ENCODE assay signal across 9 cellular contexts in the genomic region with DNA sequence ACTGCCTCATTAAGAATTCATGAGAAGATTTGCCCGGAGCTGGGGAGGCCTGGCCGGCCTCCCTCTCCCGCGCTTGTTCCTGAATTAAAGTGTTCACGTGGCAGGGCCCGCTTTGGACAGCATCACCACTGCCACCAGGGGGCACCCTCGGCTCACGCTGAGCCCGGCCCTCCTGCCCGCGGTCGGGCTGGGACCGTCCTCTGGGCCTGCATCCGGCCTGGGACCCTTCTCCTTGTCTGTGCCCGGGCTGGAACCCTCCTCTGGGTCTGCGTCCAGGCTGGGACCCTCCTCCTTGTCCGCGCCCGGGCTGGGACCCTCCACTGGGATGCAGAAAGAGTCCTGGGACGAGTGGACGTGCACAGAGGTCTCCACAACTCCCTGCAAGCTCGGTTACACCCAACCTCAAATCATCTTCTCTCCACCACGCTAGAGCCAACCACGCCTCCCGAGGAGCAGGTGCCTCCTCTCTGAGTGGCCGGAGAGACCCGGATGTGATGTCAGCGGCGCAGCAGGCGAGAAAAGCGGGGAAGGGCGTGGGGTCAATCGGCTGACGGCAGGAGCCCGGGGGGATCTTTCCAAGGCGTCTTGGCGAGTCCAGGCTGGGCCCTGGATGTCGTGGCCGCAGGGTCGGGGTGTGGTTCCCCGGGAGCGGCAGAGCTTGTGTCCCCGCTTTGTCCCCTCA. TPM values are rescaled to one million over a fixed set of nuclear protein-coding genes. Genes with fewer than 3 reads are reported as not detected.
DNase-seq lines count a peak whose midpoint lies in the region; ATAC-seq lines count a peak whose summit lies in the region.
"Had no signal": no experiment of that assay in that cellular context is flagged by ENCODE, and none has a peak within 500 bp of the region (broad histone marks: within the 10 kb centered on the region; RNA-seq: fewer than 3 reads in every experiment).

No MANE protein-coding gene starts in this region.

- H3K27ac ChIP-seq in mesenchymal stem cell (ENCODE audit: low read length, poor library complexity, severe bottlenecking): no peak overlapping the region
- H3K27ac ChIP-seq: BLaER1 had no signal

- WGBS in mesenchymal stem cell: 58% methylated on average over 43 of the region's 43 CpGs

- no peak overlapping the region for H3K4ac ChIP-seq in mesenchymal stem cell (ENCODE audit: low read depth in 1 of 2, low read length in 2 of 2)

- no peak for ATAC-seq in HG03457 (IDR thresholded peaks at IDR 0.05; ENCODE audit: unreplicated experiment)

- no peak overlapping the region for H3K23ac ChIP-seq in mesenchymal stem cell (ENCODE audit: low read length in 2 of 2)

- H3K14ac ChIP-seq in mesenchymal stem cell (ENCODE audit: low read length in 2 of 2): no peak overlapping the region

- H3K9ac ChIP-seq in mesenchymal stem cell (ENCODE audit: low read length): peak overlapping the region; percentile 35
- H3K9ac ChIP-seq: BLaER1 had no signal

- no peak overlapping the region for H4K8ac ChIP-seq in mesenchymal stem cell (ENCODE audit: low read length)

- H2BK5ac ChIP-seq in mesenchymal stem cell (ENCODE audit: low read depth, low read length, poor library complexity, severe bottlenecking): no peak overlapping the region

- H3K79me1 ChIP-seq in mesenchymal stem cell (replicated peaks; ENCODE audit: low read length, poor library complexity, severe bottlenecking): no peaks in the 10 kb centered on the region

- H3K4me3 ChIP-seq in mesenchymal stem cell (ENCODE audit: insufficient read depth in 1 of 2, low read depth in 1 of 2, low read length in 2 of 2): no peak overlapping the region
- H3K4me3 ChIP-seq: BLaER1 had no signal

- no peak overlapping the region for H2BK120ac ChIP-seq in mesenchymal stem cell (ENCODE audit: low read depth, low read length)

- peaks cover 11 to 34% of the 10 kb centered on the region in 2 experiments for H3K27me3 ChIP-seq in mesenchymal stem cell (ENCODE audit: control insufficient read depth in 1 of 2, insufficient read depth in 1 of 2, low read length in 2 of 2)
- H3K27me3 ChIP-seq: BLaER1 had no signal

- DNase-seq in NCI-H2107 treated with DMSO at 0.1 percent for 48 hours (lab: John Stamatoyannopoulos, UW; ENCODE audit: unreplicated experiment) (peak; percentile 27), NCI-H2107 (lab: John Stamatoyannopoulos, UW) (no peak), NCI-H1048 (lab: John Stamatoyannopoulos, UW) (peak; percentile 16), cerebellum (ENCODE audit: low spot score) (peak; percentile 14), mesenchymal stem cell (peak; percentile 7)
- DNase-seq in activated CD4-positive, alpha-beta T cell treated with anti-CD3 and anti-CD28 coated beads for 24 hours (ENCODE audit: low read depth in 2 of 2): peak; percentile 58 to 66
- peak; percentile 3 to 30 for DNase-seq in stimulated activated CD8-positive, alpha-beta memory T cell treated with anti-CD3 and anti-CD28 coated beads, Interleukin-4, amount 100 ng/mL, for 1 hour (ENCODE audit: low read depth in 2 of 2, low spot score in 1 of 2)

- no peak overlapping the region for H2AFZ ChIP-seq in mesenchymal stem cell (ENCODE audit: low read depth, low read length)

- peak overlapping the region in 1 of 2 experiments; percentile 6 for H3K18ac ChIP-seq in mesenchymal stem cell (ENCODE audit: low read depth in 1 of 2, low read length in 2 of 2)

- H4K91ac ChIP-seq in mesenchymal stem cell (ENCODE audit: low read length): no peak overlapping the region

- no peak overlapping the region for H2AK5ac ChIP-seq in mesenchymal stem cell (ENCODE audit: low read length, severe bottlenecking)

- H3K36me3 ChIP-seq in mesenchymal stem cell (ENCODE audit: control insufficient read depth in 1 of 2, insufficient read depth in 2 of 2, low read depth in 1 of 2, low read length in 2 of 2): no peaks in the 10 kb centered on the region
- H3K36me3 ChIP-seq: BLaER1 had no signal

- H2BK12ac ChIP-seq in mesenchymal stem cell (ENCODE audit: low read length in 2 of 2): no peak overlapping the region

- H3K4me2 ChIP-seq in mesenchymal stem cell (ENCODE audit: low read length, poor library complexity, severe bottlenecking): no peak overlapping the region
- H3K4me2 ChIP-seq: BLaER1 had no signal

- no peaks in the 10 kb centered on the region for H3K9me3 ChIP-seq in mesenchymal stem cell (ENCODE audit: control insufficient read depth, low read length)

- no peak overlapping the region for H2BK15ac ChIP-seq in mesenchymal stem cell (ENCODE audit: low read depth, poor library complexity, severe bottlenecking)

- H3K4me1 ChIP-seq in mesenchymal stem cell (ENCODE audit: control insufficient read depth, insufficient read depth, low read depth, low read length): peaks cover 1% of the 10 kb centered on the region

RNA-seq across cellular contexts. Expression of gene DACT2, which starts 50.9 kb away (rescaled TPM):
- 1.1 TPM for total RNA-seq in cerebellum
- not detected for polyA plus RNA-seq in mesenchymal stem cell (2013, experiment 1 of 2)
- 0.03 TPM for polyA plus RNA-seq in mesenchymal stem cell (2013, experiment 2 of 2)
